13 cellular contexts compared by ENCODE assay signal in genomic region chr1:53473463-53473862, GRCh38. TPM values are rescaled to one million over a fixed set of nuclear protein-coding genes. Genes with fewer than 3 reads are reported as not detected.
DNase-seq lines count a peak whose midpoint lies in the region; ATAC-seq, FAIRE-seq and TF ChIP-seq lines count a peak whose summit lies in the region.
"Had no signal": no experiment of that assay in that cellular context is flagged by ENCODE, and none has a peak within 500 bp of the region (broad histone marks: within the 10 kb centered on the region; RNA-seq: fewer than 3 reads in every experiment).

No MANE protein-coding gene starts in this region.

- H3K18ac ChIP-seq in mesenchymal stem cell (ENCODE audit: low read depth in 1 of 2, low read length in 2 of 2) = no peak overlapping the region

- intact Hi-C loops in HCT116 (cut with micrococcal nuclease) (no loop called here), esophagus squamous epithelium (cut with DNase I) (no loop called here)

- RAD21 ChIA-PET in HCT116 (lab: Charles Lee; ENCODE audit: low non-redundant PET in 1 of 2, low total read pairs in 2 of 2, uncharacterized antibody in 2 of 2, unreplicated experiment in 2 of 2) = no interaction called here

- H3K4me1 ChIP-seq in DND-41 (ENCODE audit: insufficient read depth, low read length) (no peaks in the 10 kb centered on the region), HCT116 (ENCODE audit: control insufficient read depth in 1 of 2, insufficient read depth in 2 of 2, low read length in 2 of 2) (peaks cover 3 to 7% of the 10 kb centered on the region in 2 experiments; a peak in 3 of 4 replicates), mesenchymal stem cell (ENCODE audit: control insufficient read depth, insufficient read depth, low read depth, low read length) (peaks cover 6% of the 10 kb centered on the region), small intestine (ENCODE audit: control insufficient read depth in 2 of 2, insufficient read depth in 1 of 2, low read depth in 1 of 2, low read length in 1 of 2) (no peaks in the 10 kb centered on the region), esophagus squamous epithelium (peaks cover 0 to 11% (median 0%) of the 10 kb centered on the region in 3 donors)

- TF ChIP-seq CTCF in DND-41 (IDR thresholded peaks at IDR 0.05; ENCODE audit: borderline replicate concordance, extremely low read depth, low read length, poor library complexity, severe bottlenecking) (peak; percentile 48), HCT116 (IDR thresholded peaks at IDR 0.05 in 2 of 3, conservative IDR thresholded peaks at IDR 0.05 in 1 of 3; ENCODE audit: borderline replicate concordance in 1 of 3, insufficient read depth in 1 of 3, low read depth in 2 of 3, low read length in 2 of 3) (peak; percentile 37 to 40 (median 39); a peak in 5 of 6 replicates), astrocyte of the cerebellum (IDR thresholded peaks at IDR 0.05; ENCODE audit: low read depth, low read length, missing control alignments) (peak; percentile 53), esophagus squamous epithelium (IDR thresholded peaks at IDR 0.05) (no peak)

- H2AFZ ChIP-seq in DND-41 (ENCODE audit: low read depth, low read length) (no peak overlapping the region), HCT116 (ENCODE audit: low read depth, low read length, poor library complexity, severe bottlenecking) (no peak overlapping the region), mesenchymal stem cell (ENCODE audit: low read depth, low read length) (no peak overlapping the region)

- FAIRE-seq in small intestine (lab: Jason Lieb, UNC) (no peak), GM12892 (lab: Jason Lieb, UNC) (no peak)
- FAIRE-seq: frontal cortex had no signal

- in situ Hi-C loops in astrocyte of the cerebellum (cut with HindIII; ENCODE audit: low sequenced_read_pairs) = no loop called here

- no peak overlapping the region for H2BK120ac ChIP-seq in mesenchymal stem cell (ENCODE audit: low read depth, low read length)

- H3K79me2 ChIP-seq in DND-41 (ENCODE audit: insufficient read depth, low read length) (no peaks in the 10 kb centered on the region), HCT116 (ENCODE audit: insufficient read depth, low read length) (no peaks in the 10 kb centered on the region)

- BruUV-seq in HCT116 (replicated peaks; lab: Mats Ljungman, UMichigan) = no TSS peak

- H2BK12ac ChIP-seq in mesenchymal stem cell (ENCODE audit: low read length in 2 of 2) = no peak overlapping the region

- no peak overlapping the region for H4K8ac ChIP-seq in mesenchymal stem cell (ENCODE audit: low read length)

- no peaks in the 10 kb centered on the region for H3K9me3 ChIP-seq in DND-41 (ENCODE audit: insufficient read depth, low read length, severe bottlenecking)
- no peaks in the 10 kb centered on the region for H3K9me3 ChIP-seq in HCT116 (ENCODE audit: control insufficient read depth in 1 of 2, insufficient read depth in 1 of 2, low read depth in 1 of 2, low read length in 2 of 2)
- H3K9me3 ChIP-seq in mesenchymal stem cell (ENCODE audit: control insufficient read depth, low read length) = no peaks in the 10 kb centered on the region
- no peaks in the 10 kb centered on the region for H3K9me3 ChIP-seq in small intestine (ENCODE audit: control insufficient read depth, low read depth)
- H3K9me3 ChIP-seq in esophagus squamous epithelium = no peaks in the 10 kb centered on the region

- H2BK5ac ChIP-seq in mesenchymal stem cell (ENCODE audit: low read depth, low read length, poor library complexity, severe bottlenecking) = no peak overlapping the region

- H3K23ac ChIP-seq in mesenchymal stem cell (ENCODE audit: low read length in 2 of 2) = no peak overlapping the region

- no peaks in the 10 kb centered on the region for H3K9me2 ChIP-seq in HCT116 (ENCODE audit: insufficient read depth)

- no peak overlapping the region for H3K14ac ChIP-seq in mesenchymal stem cell (ENCODE audit: low read length in 2 of 2)

- H3K27ac ChIP-seq in DND-41 (ENCODE audit: low read length) (no peak overlapping the region), HCT116 (ENCODE audit: low read depth, low read length) (no peak overlapping the region), mesenchymal stem cell (ENCODE audit: low read length, poor library complexity, severe bottlenecking) (no peak overlapping the region), small intestine (ENCODE audit: low read depth in 1 of 2, low read length in 1 of 2) (no peak overlapping the region), esophagus squamous epithelium (no peak overlapping the region)

- no peaks in the 10 kb centered on the region for H3K36me3 ChIP-seq in DND-41 (ENCODE audit: insufficient read depth, low read length)
- no peaks in the 10 kb centered on the region for H3K36me3 ChIP-seq in HCT116 (ENCODE audit: control insufficient read depth in 1 of 2, insufficient read depth in 2 of 2, low read length in 2 of 2)
- no peaks in the 10 kb centered on the region for H3K36me3 ChIP-seq in mesenchymal stem cell (ENCODE audit: control insufficient read depth in 1 of 2, insufficient read depth in 2 of 2, low read depth in 1 of 2, low read length in 2 of 2)
- no peaks in the 10 kb centered on the region for H3K36me3 ChIP-seq in small intestine (ENCODE audit: control insufficient read depth in 2 of 2, insufficient read depth in 2 of 2, low read length in 2 of 2)
- H3K36me3 ChIP-seq in esophagus squamous epithelium = no peaks in the 10 kb centered on the region

- H3K4me2 ChIP-seq in DND-41 (ENCODE audit: insufficient read depth, low read length) (no peak overlapping the region), HCT116 (ENCODE audit: low read length) (no peak overlapping the region), mesenchymal stem cell (ENCODE audit: low read length, poor library complexity, severe bottlenecking) (no peak overlapping the region)

- H4K20me1 ChIP-seq in DND-41 (ENCODE audit: insufficient read depth, low read length) (no peaks in the 10 kb centered on the region; the same call in 1 of the 2 replicates), HCT116 (ENCODE audit: insufficient read depth) (no peaks in the 10 kb centered on the region)

- no peak overlapping the region for H2AK5ac ChIP-seq in mesenchymal stem cell (ENCODE audit: low read length, severe bottlenecking)

- no peak for DNase-seq in DND-41
- no peak for DNase-seq in HCT116 (ENCODE audit: low read depth, low spot score)
- DNase-seq in astrocyte of the cerebellum (ENCODE audit: low read depth) = peak; percentile 5
- DNase-seq in mesenchymal stem cell = peak; percentile 13
- no peak for DNase-seq in small intestine
- DNase-seq in GM12892 (ENCODE audit: insufficient read length) = no peak
- DNase-seq in esophagus squamous epithelium (lab: John Stamatoyannopoulos, UW) = no peak
- DNase-seq: activated CD8-positive, alpha-beta memory T cell treated with anti-CD3 and anti-CD28 coated beads, Interleukin-2, amount 50 U/mL, for 4 hours; left colon; stimulated activated naive B cell treated with anti-CD40 and anti-IgM and Interleukin-4, amounts not matched to agents 10 μg/mL and 1 μg/mL and 100 μg/mL, for 72 hours had no signal

- no peaks in the 10 kb centered on the region for H3K79me1 ChIP-seq in mesenchymal stem cell (replicated peaks; ENCODE audit: low read length, poor library complexity, severe bottlenecking)

- H4K91ac ChIP-seq in mesenchymal stem cell (ENCODE audit: low read length) = no peak overlapping the region

- no peak for TF ChIP-seq POLR2A in HCT116 (IDR thresholded peaks at IDR 0.05; ENCODE audit: borderline replicate concordance, extremely low read depth, insufficient read depth, insufficient read length)
- TF ChIP-seq POLR2A in GM12892 (IDR thresholded peaks at IDR 0.05; ENCODE audit: low read depth, low read length) = no peak
- no peak for TF ChIP-seq POLR2A in esophagus squamous epithelium (IDR thresholded peaks at IDR 0.05)

- peaks cover 19% of the 10 kb centered on the region for H3K27me3 ChIP-seq in DND-41 (ENCODE audit: insufficient read depth, low read length, poor library complexity)
- no peaks in the 10 kb centered on the region for H3K27me3 ChIP-seq in HCT116 (ENCODE audit: insufficient read depth, low read length)
- H3K27me3 ChIP-seq in mesenchymal stem cell (ENCODE audit: control insufficient read depth in 1 of 2, insufficient read depth in 1 of 2, low read length in 2 of 2) = peaks cover 19 to 35% of the 10 kb centered on the region in 2 experiments
- H3K27me3 ChIP-seq in small intestine (ENCODE audit: control insufficient read depth in 2 of 2, insufficient read depth in 2 of 2, low read length in 2 of 2) = no peaks in the 10 kb centered on the region
- H3K27me3 ChIP-seq in esophagus squamous epithelium = peaks cover 0 to 6% (median 0%) of the 10 kb centered on the region in 4 donors

- TF ChIP-seq RAD21 in HCT116 (IDR thresholded peaks at IDR 0.05; ENCODE audit: low read depth) = peak; percentile 49; the same call in 1 of the 2 replicates

- H3K4me3 ChIP-seq in DND-41 (ENCODE audit: low read depth in 1 of 2, low read length in 2 of 2) = no peak overlapping the region
- H3K4me3 ChIP-seq in HCT116 (replicated peaks in 1 of 2; ENCODE audit: low read depth in 1 of 2, low read length in 2 of 2) = no peak overlapping the region
- H3K4me3 ChIP-seq in astrocyte of the cerebellum (ENCODE audit: low read depth, low read length) = no peak overlapping the region
- H3K4me3 ChIP-seq in mesenchymal stem cell (ENCODE audit: insufficient read depth in 1 of 2, low read depth in 1 of 2, low read length in 2 of 2) = no peak overlapping the region
- no peak overlapping the region for H3K4me3 ChIP-seq in small intestine (ENCODE audit: low read depth in 1 of 2, low read length in 2 of 2)
- H3K4me3 ChIP-seq in esophagus squamous epithelium = no peak overlapping the region

- no peak overlapping the region for H2BK15ac ChIP-seq in mesenchymal stem cell (ENCODE audit: low read depth, poor library complexity, severe bottlenecking)

- 60% methylated on average over 1 of the region's 3 CpGs for WGBS in mesenchymal stem cell
- 71 to 84% (median 78%) methylated on average over 3 of the region's 3 CpGs for WGBS in small intestine, 3 donors
- WGBS in esophagus squamous epithelium, 2 donors = 72 to 84% methylated on average over 3 of the region's 3 CpGs

- no peak overlapping the region for H3K4ac ChIP-seq in mesenchymal stem cell (ENCODE audit: low read depth in 1 of 2, low read length in 2 of 2)

- CTCF ChIA-PET in HCT116 (lab: Charles Lee) = interaction anchor here (0.9 to 1.5 kb wide), 6 partner anchors 8 to 29 kb away, joined by 3 to 6 read pairs (median 3); no protein-coding TSS in a partner anchor

- POLR2A ChIA-PET in HCT116 (lab: Charles Lee) = no interaction called here

- no peak overlapping the region for H3K9ac ChIP-seq in DND-41 (ENCODE audit: low read depth, low read length)
- no peak overlapping the region for H3K9ac ChIP-seq in HCT116 (ENCODE audit: low read length)
- no peak overlapping the region for H3K9ac ChIP-seq in mesenchymal stem cell (ENCODE audit: low read length)

- ATAC-seq in DND-41 (ENCODE audit: insufficient read depth, low read depth) (no peak), HCT116 (no peak), HG02884 (IDR thresholded peaks at IDR 0.05; ENCODE audit: unreplicated experiment) (no peak)
- ATAC-seq: left colon; stimulated activated naive B cell treated with anti-CD40 and anti-IgM and Interleukin-4, amounts not matched to agents 10 μg/mL and 1 μg/mL and 100 μg/mL, for 72 hours had no signal

RNA-seq across cellular contexts. Expression of gene DMRTB1, which starts 14.3 kb away (rescaled TPM):
- total RNA-seq in HCT116 (2021; ENCODE audit: unreplicated experiment) (not detected), esophagus squamous epithelium (not detected)
- not detected in 2 replicates for polyA plus RNA-seq in HCT116 (2012)
- polyA plus RNA-seq in mesenchymal stem cell (2013, experiment 1 of 2) = not detected
- not detected for polyA plus RNA-seq in mesenchymal stem cell (2013, experiment 2 of 2)
- polyA plus RNA-seq in small intestine = not detected
- polyA plus RNA-seq in GM12892 (2012; ENCODE audit: missing spikeins) = not detected
- total RNA-seq: cardiac septum, frontal cortex, left colon had no signal

Comparison
In these comparisons a context has a peak if more than half of its experiments do, and no peak if none do; other contexts are left out.
1. DNase-seq: peak in astrocyte of the cerebellum (single experiment) and mesenchymal stem cell (single experiment); none in DND-41 (single experiment), HCT116 (single experiment), small intestine (single experiment), GM12892 (single experiment) and esophagus squamous epithelium (single experiment).
2. CTCF ChIP-seq: peak in DND-41 (single experiment), HCT116 (3 of 3) and astrocyte of the cerebellum (single experiment); none in esophagus squamous epithelium (0 of 6).